Comparison of ENCODE assay signal across 8 cellular contexts in genomic region chr13:40665061-40665753, GRCh38. TPM values are rescaled to one million over a fixed set of nuclear protein-coding genes. Genes with fewer than 3 reads are reported as not detected.
DNase-seq lines count a peak whose midpoint lies in the region; ATAC-seq, FAIRE-seq and TF ChIP-seq lines count a peak whose summit lies in the region.

No MANE protein-coding gene starts in this region.

- H3K4me1 ChIP-seq in upper lobe of right lung, result peaks cover 20% of the 10 kb centered on the region

- POLR2A ChIA-PET in AG04450 (lab: Yijun Ruan, JAX), result no interaction called here

- no peaks in the 10 kb centered on the region for H3K36me3 ChIP-seq in upper lobe of right lung

- H3K36me3 Mint-ChIP-seq in natural killer cell treated with Interleukin-12 subunit alpha and Interleukin-12 subunit beta and Interleukin-15 and Interleukin-18, amount 100 ng/mL, for 72 hours, result no peaks in the 10 kb centered on the region

- ATAC-seq in natural killer cell treated with Interleukin-12 subunit alpha and Interleukin-12 subunit beta and Interleukin-15 and Interleukin-18, amount 100 ng/mL, for 72 hours, result peak; percentile 0 to 22
- peak; percentile 37 for ATAC-seq in upper lobe of right lung
- no peak for ATAC-seq in HG03378 (IDR thresholded peaks at IDR 0.05; ENCODE audit: unreplicated experiment)

- no peaks in the 10 kb centered on the region for H3K27me3 Mint-ChIP-seq in natural killer cell treated with Interleukin-12 subunit alpha and Interleukin-12 subunit beta and Interleukin-15 and Interleukin-18, amount 100 ng/mL, for 72 hours

- peaks cover 7% of the 10 kb centered on the region; the same call in 1 of the 2 replicates for H3K9me3 ChIP-seq in AG04450 (ENCODE audit: control insufficient read depth, insufficient read depth, low read length)
- H3K9me3 ChIP-seq in upper lobe of right lung, result no peaks in the 10 kb centered on the region

- H3K27me3 ChIP-seq in AG04450 (ENCODE audit: control insufficient read depth, insufficient read depth, low read length) (peaks cover 43% of the 10 kb centered on the region), upper lobe of right lung (no peaks in the 10 kb centered on the region)

- H3K27ac ChIP-seq in AG04450 (ENCODE audit: low read depth, low read length), result no peak overlapping the region
- H3K27ac ChIP-seq in upper lobe of right lung, result peak overlapping the region; percentile 93

- DNase-seq in AG04450 (ENCODE audit: low read depth, low spot score), result no peak
- DNase-seq in GM19239 (ENCODE audit: insufficient read length, low spot score), result no peak
- DNase-seq in Jurkat, Clone E6-1 (ENCODE audit: low read depth, low spot score), result no peak
- DNase-seq in activated T-cell treated with anti-CD3 and anti-CD28 coated beads for 48 hours (ENCODE audit: low read depth), result peak; percentile 35
- DNase-seq in fibroblast of mammary gland (ENCODE audit: low read depth), result no peak
- no peak for DNase-seq in natural killer cell treated with Interleukin-12 subunit alpha and Interleukin-12 subunit beta and Interleukin-15 and Interleukin-18, amount 100 ng/mL, for 72 hours (ENCODE audit: low spot score)
- peak; percentile 80 for DNase-seq in upper lobe of right lung

- FAIRE-seq in GM19239 (lab: Jason Lieb, UNC), result peak; percentile 64

- no peak for TF ChIP-seq CTCF in AG04450 (IDR thresholded peaks at IDR 0.05; ENCODE audit: low read depth, low read length)
- TF ChIP-seq CTCF in fibroblast of mammary gland (conservative IDR thresholded peaks at IDR 0.05; ENCODE audit: control insufficient read depth, insufficient read depth, low read depth, low read length), result no peak
- TF ChIP-seq CTCF in upper lobe of right lung (IDR thresholded peaks at IDR 0.05), result peak; percentile 5

- intact Hi-C loops in upper lobe of right lung (cut with DNase I), result no loop called here

- peaks cover 28 to 40% of the 10 kb centered on the region in 2 donors for H3K4me1 Mint-ChIP-seq in natural killer cell treated with Interleukin-12 subunit alpha and Interleukin-12 subunit beta and Interleukin-15 and Interleukin-18, amount 100 ng/mL, for 72 hours (ENCODE audit: low read depth in 2 of 2)

- H3K9me3 Mint-ChIP-seq in natural killer cell treated with Interleukin-12 subunit alpha and Interleukin-12 subunit beta and Interleukin-15 and Interleukin-18, amount 100 ng/mL, for 72 hours, result no peaks in the 10 kb centered on the region

- CTCF ChIA-PET in AG04450 (lab: Charles Lee), result no interaction called here

- H3K4me3 ChIP-seq in AG04450 (ENCODE audit: low read depth, low read length), result peak overlapping the region; percentile 43
- peak overlapping the region; percentile 48 for H3K4me3 ChIP-seq in Jurkat, Clone E6-1 (ENCODE audit: low read length)
- H3K4me3 ChIP-seq in fibroblast of mammary gland (ENCODE audit: control insufficient read depth, low read depth, low read length), result peak overlapping the region; percentile 75
- peak overlapping the region; percentile 75 for H3K4me3 ChIP-seq in upper lobe of right lung

- peak overlapping the region; percentile 59 to 87 for H3K27ac Mint-ChIP-seq in natural killer cell treated with Interleukin-12 subunit alpha and Interleukin-12 subunit beta and Interleukin-15 and Interleukin-18, amount 100 ng/mL, for 72 hours

- peak overlapping the region; percentile 91 for H3K4me3 Mint-ChIP-seq in natural killer cell treated with Interleukin-12 subunit alpha and Interleukin-12 subunit beta and Interleukin-15 and Interleukin-18, amount 100 ng/mL, for 72 hours

RNA-seq across cellular contexts. Expression of gene FOXO1, which starts 1.2 kb away (rescaled TPM):
- 0.12 and 0.19 TPM in 2 replicates for polyA plus RNA-seq in AG04450 (2011; rRNA removed)
- polyA minus RNA-seq in AG04450 (2011; rRNA and poly(A)+ RNA removed), result 0.22 and 0.92 TPM in 2 replicates
- 2.1 TPM for polyA plus RNA-seq in Jurkat, Clone E6-1 (2012; ENCODE audit: insufficient read depth, insufficient read length)
- 1 to 10 TPM; 6.1 to 9.5 TPM for total RNA-seq in natural killer cell treated with Interleukin-12 subunit alpha and Interleukin-12 subunit beta and Interleukin-15 and Interleukin-18, amount 100 ng/mL, for 72 hours
- 29.4 TPM for total RNA-seq in upper lobe of right lung

Comparison
In these comparisons a context has a peak if more than half of its experiments do, and no peak if none do; other contexts are left out.
1. DNase-seq: peak in activated T-cell treated with anti-CD3 and anti-CD28 coated beads for 48 hours (single experiment) and upper lobe of right lung (single experiment); none in AG04450 (single experiment), GM19239 (single experiment), Jurkat, Clone E6-1 (single experiment), fibroblast of mammary gland (single experiment) and natural killer cell treated with Interleukin-12 subunit alpha and Interleukin-12 subunit beta and Interleukin-15 and Interleukin-18, amount 100 ng/mL, for 72 hours (single experiment).
2. Peak in every context shown above with its lines, with median percentiles within 50 percentile points of each other: H3K4me3 ChIP-seq.